ENCODE assay signal across 29 cellular contexts in genomic region chr12:53347905-53348304, GRCh38. TPM values are rescaled to one million over a fixed set of nuclear protein-coding genes. Genes with fewer than 3 reads are reported as not detected.
"Had no signal": no experiment of that assay in that cellular context is flagged by ENCODE, and none has a peak within 500 bp of the region (broad histone marks: within the 10 kb centered on the region; RNA-seq: fewer than 3 reads in every experiment).

No MANE protein-coding gene starts in this region.

- H3K27me3 ChIP-seq: dorsolateral prefrontal cortex, esophagus squamous epithelium, gastrocnemius medialis, heart right ventricle, left lung had no signal

- ATAC-seq: esophagus mucosa, gastrocnemius medialis, heart right ventricle, left cardiac atrium, left lung, left ventricle myocardium superior, lower lobe of right lung, mucosa of descending colon had no signal

- H3K4me3 ChIP-seq: coronary artery, dorsolateral prefrontal cortex, esophagus squamous epithelium, gastrocnemius medialis, heart right ventricle, left lung, lower lobe of right lung, mucosa of descending colon had no signal

- H3K9me3 ChIP-seq: esophagus squamous epithelium, gastrocnemius medialis, heart right ventricle, left lung, lower lobe of right lung, mucosa of descending colon had no signal

- DNase-seq: dermis blood vessel endothelial cell; dorsolateral prefrontal cortex; effector CD4-positive, alpha-beta T cell; effector memory CD4-positive, alpha-beta T cell; erythroblast; esophagus squamous epithelium; foreskin fibroblast; foreskin melanocyte; gastrocnemius medialis; glutamatergic neuron; head of caudate nucleus; heart right ventricle; hippocampal formation; left cardiac atrium; left lung; left ventricle myocardium superior; lower lobe of right lung; mesenchymal stem cell; mucosa of descending colon had no signal

- H3K27ac ChIP-seq: coronary artery, dorsolateral prefrontal cortex, esophagus squamous epithelium, gastrocnemius medialis, heart right ventricle, left lung, lower lobe of right lung had no signal

- H3K36me3 ChIP-seq: esophagus squamous epithelium, gastrocnemius medialis, heart right ventricle, left lung, lower lobe of right lung had no signal

RNA-seq across cellular contexts. Expression of gene SP7, which starts 11.8 kb away (rescaled TPM):
- total RNA-seq: dermis blood vessel endothelial cell, endothelial cell of umbilical vein, esophagus mucosa, esophagus squamous epithelium, gastrocnemius medialis, glomerular endothelial cell, heart right ventricle, kidney epithelial cell, left cardiac atrium, left ventricle myocardium superior, lower leg skin, lower lobe of right lung, lung microvascular endothelial cell, mesenteric fat pad, mucosa of descending colon, myocyte had no signal
- polyA plus RNA-seq: endothelial cell of umbilical vein, heart right ventricle, keratinocyte had no signal
